1 cellular context compared by ENCODE assay signal in the genomic region with DNA sequence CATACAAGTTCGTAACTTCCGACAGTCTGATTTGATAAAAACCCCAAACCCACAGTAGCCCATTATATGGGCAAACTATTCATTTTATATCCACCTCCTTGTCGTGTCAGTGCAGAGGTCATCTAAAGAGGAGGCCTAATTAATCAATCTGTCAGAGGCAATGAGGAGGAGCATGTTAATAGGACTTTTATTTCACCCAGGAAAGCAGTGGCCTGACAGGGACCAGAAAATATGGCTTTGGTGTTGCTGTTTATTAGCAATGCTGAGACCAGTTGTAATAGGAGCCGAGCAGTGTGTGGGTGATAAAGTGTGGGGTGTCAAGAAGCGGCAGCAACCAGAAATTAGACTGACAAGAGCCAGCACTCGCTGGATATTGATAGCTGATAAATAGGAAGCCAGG.
TF ChIP-seq lines count a peak whose summit lies in the region.

No MANE protein-coding gene starts in this region.

TF ChIP-seq in K562, 482 proteins besides CTCF, POLR2A, EP300 and RAD21 (continued from another document):
- TF ChIP-seq, protein P1, sequence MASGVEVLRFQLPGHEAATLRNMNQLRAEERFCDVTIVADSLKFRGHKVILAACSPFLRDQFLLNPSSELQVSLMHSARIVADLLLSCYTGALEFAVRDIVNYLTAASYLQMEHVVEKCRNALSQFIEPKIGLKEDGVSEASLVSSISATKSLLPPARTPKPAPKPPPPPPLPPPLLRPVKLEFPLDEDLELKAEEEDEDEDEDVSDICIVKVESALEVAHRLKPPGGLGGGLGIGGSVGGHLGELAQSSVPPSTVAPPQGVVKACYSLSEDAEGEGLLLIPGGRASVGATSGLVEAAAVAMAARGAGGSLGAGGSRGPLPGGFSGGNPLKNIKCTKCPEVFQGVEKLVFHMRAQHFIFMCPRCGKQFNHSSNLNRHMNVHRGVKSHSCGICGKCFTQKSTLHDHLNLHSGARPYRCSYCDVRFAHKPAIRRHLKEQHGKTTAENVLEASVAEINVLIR (CRISPR knock-in tag; IDR thresholded peaks at IDR 0.05) = no peak
TF ChIP-seq in K562: peak in this region for 2.
